Comparison of ENCODE assay signal across 19 cellular contexts in genomic region chr7:122300607-122301079, GRCh38. TPM values are rescaled to one million over a fixed set of nuclear protein-coding genes. Genes with fewer than 3 reads are reported as not detected.
DNase-seq lines count a peak whose midpoint lies in the region; ATAC-seq, FAIRE-seq and TF ChIP-seq lines count a peak whose summit lies in the region.
"Had no signal": no experiment of that assay in that cellular context is flagged by ENCODE, and none has a peak within 500 bp of the region (broad histone marks: within the 10 kb centered on the region; RNA-seq: fewer than 3 reads in every experiment).

No MANE protein-coding gene starts in this region.

- H2BK15ac ChIP-seq in neuronal stem cell (ENCODE audit: low read length): no peak overlapping the region

- dilution Hi-C loops in endothelial cell of umbilical vein (cut with MboI; ENCODE audit: extremely low pct_ligation_motif_present, low sequenced_read_pairs): no loop called here

- no peak overlapping the region for H2BK5ac ChIP-seq in neuronal stem cell (ENCODE audit: low read length)

- no peaks in the 10 kb centered on the region for H3K79me1 ChIP-seq in neuronal stem cell (ENCODE audit: low read depth, low read length)

- H3K36me3 ChIP-seq in endothelial cell of umbilical vein (ENCODE audit: control insufficient read depth in 2 of 2, extremely low read depth in 1 of 2, insufficient read depth in 2 of 2, low read length in 2 of 2) (no peaks in the 10 kb centered on the region), neuronal stem cell (replicated peaks in 1 of 2; ENCODE audit: control insufficient read depth in 2 of 2, insufficient read depth in 2 of 2, low read length in 2 of 2) (peaks cover 0 to 10% of the 10 kb centered on the region in 2 donors)
- H3K36me3 ChIP-seq: BLaER1 treated with 17β-estradiol and CSF1 and Interleukin-3, amounts not matched to agents 10 nM and 100 nM had no signal

- WGBS in neuronal stem cell (ENCODE audit: extremely low coverage in 2 of 2, insufficient read length in 2 of 2, insufficient replicate concordance in 1 of 2), 2 donors: no CpG with 5 or more reads among the region's 14 CpGs

- H3K27ac ChIP-seq in endothelial cell of umbilical vein (ENCODE audit: insufficient read depth, low read depth, low read length) (no peak overlapping the region), neuronal stem cell (replicated peaks; ENCODE audit: low read length) (peak overlapping the region; percentile 62)
- H3K27ac ChIP-seq: BLaER1 treated with 17β-estradiol and CSF1 and Interleukin-3, amounts not matched to agents 10 nM and 100 nM had no signal

- H3K4me3 ChIP-seq in endothelial cell of umbilical vein (replicated peaks in 1 of 3; ENCODE audit: insufficient read depth in 1 of 3, low read depth in 1 of 3, low read length in 3 of 3) (no peak overlapping the region), neuronal stem cell (ENCODE audit: low read length in 2 of 2) (peak overlapping the region in 1 of 2 donors; percentile 80)
- H3K4me3 ChIP-seq: BLaER1 treated with 17β-estradiol and CSF1 and Interleukin-3, amounts not matched to agents 10 nM and 100 nM had no signal

- peak overlapping the region; percentile 57 for H2BK120ac ChIP-seq in neuronal stem cell (ENCODE audit: low read depth, low read length)

- H3K23ac ChIP-seq in neuronal stem cell (ENCODE audit: low read depth, low read length, poor library complexity): no peak overlapping the region

- FAIRE-seq in endothelial cell of umbilical vein (lab: Jason Lieb, UNC): no peak
- FAIRE-seq: urothelium cell line had no signal

- TF ChIP-seq POLR2A in endothelial cell of umbilical vein (IDR thresholded peaks at IDR 0.05; ENCODE audit: low read depth, low read length): no peak

- H3K79me2 ChIP-seq in endothelial cell of umbilical vein (ENCODE audit: control insufficient read depth, insufficient read depth, low read length): no peaks in the 10 kb centered on the region

- H3K18ac ChIP-seq in neuronal stem cell (ENCODE audit: low read length): peak overlapping the region; percentile 97

- intact Hi-C loops in endothelial cell of umbilical vein (cut with micrococcal nuclease): no loop called here

- H4K91ac ChIP-seq in neuronal stem cell (ENCODE audit: low read depth, low read length, poor library complexity): no peak overlapping the region

- H3K4me1 ChIP-seq in endothelial cell of umbilical vein (ENCODE audit: control insufficient read depth, extremely low read depth, insufficient read depth, low read length): peaks cover 10% of the 10 kb centered on the region
- peaks cover 4 to 15% of the 10 kb centered on the region in 2 donors for H3K4me1 ChIP-seq in neuronal stem cell (ENCODE audit: control insufficient read depth in 2 of 2, insufficient read depth in 1 of 2, low read depth in 1 of 2, low read length in 2 of 2)
- H3K4me1 ChIP-seq: BLaER1 treated with 17β-estradiol and CSF1 and Interleukin-3, amounts not matched to agents 10 nM and 100 nM had no signal

- H2AFZ ChIP-seq in endothelial cell of umbilical vein (ENCODE audit: low read depth, low read length) (no peak overlapping the region), neuronal stem cell (ENCODE audit: low read length) (peak overlapping the region; percentile 86)

- H4K20me1 ChIP-seq in endothelial cell of umbilical vein (replicated peaks; ENCODE audit: control insufficient read depth, extremely low read depth, insufficient read depth, low read length): no peaks in the 10 kb centered on the region
- H4K20me1 ChIP-seq: BLaER1 treated with 17β-estradiol and CSF1 and Interleukin-3, amounts not matched to agents 10 nM and 100 nM had no signal

- H4K8ac ChIP-seq in neuronal stem cell (ENCODE audit: low read depth, low read length): no peak overlapping the region

- H3K27me3 ChIP-seq in endothelial cell of umbilical vein (ENCODE audit: control insufficient read depth in 2 of 2, insufficient read depth in 2 of 2, low read length in 2 of 2) (peaks cover 78 to 96% of the 10 kb centered on the region in 2 experiments), neuronal stem cell (ENCODE audit: control insufficient read depth in 3 of 3, insufficient read depth in 3 of 3, low read depth in 1 of 3, low read length in 3 of 3) (peaks cover 0 to 99% (median 0%) of the 10 kb centered on the region in 3 experiments)

- POLR2A ChIA-PET in endothelial cell of umbilical vein (lab: Charles Lee): no interaction called here

- CTCF ChIA-PET in endothelial cell of umbilical vein (lab: Charles Lee): interaction anchor here (1.5 kb wide), 1 partner anchor 82 kb away, joined by 3 read pairs; no protein-coding TSS in a partner anchor

- H3K9me1 ChIP-seq in endothelial cell of umbilical vein (replicated peaks; ENCODE audit: control insufficient read depth, extremely low read depth, insufficient read depth, low read length): no peaks in the 10 kb centered on the region

- ATAC-seq in HG02981 (IDR thresholded peaks at IDR 0.05; ENCODE audit: unreplicated experiment): no peak
- ATAC-seq in GM18519 (IDR thresholded peaks at IDR 0.05; ENCODE audit: low FRiP score, unreplicated experiment): no peak
- ATAC-seq: T-helper 17 cell had no signal

- H2AK5ac ChIP-seq in neuronal stem cell (ENCODE audit: low read depth, low read length): peak overlapping the region; percentile 20

- H3K9me3 ChIP-seq in endothelial cell of umbilical vein (replicated peaks; ENCODE audit: control insufficient read depth, insufficient read depth, low read length): no peaks in the 10 kb centered on the region
- peaks cover 0 to 9% of the 10 kb centered on the region in 2 donors for H3K9me3 ChIP-seq in neuronal stem cell (replicated peaks in 1 of 2; ENCODE audit: control insufficient read depth in 2 of 2, insufficient read depth in 1 of 2, low read depth in 1 of 2, low read length in 2 of 2)

- H3K9ac ChIP-seq in endothelial cell of umbilical vein (replicated peaks; ENCODE audit: extremely low read depth, insufficient read depth, low read length) (no peak overlapping the region), neuronal stem cell (ENCODE audit: low read depth, low read length, poor library complexity) (peak overlapping the region; percentile 71)
- H3K9ac ChIP-seq: BLaER1 treated with 17β-estradiol and CSF1 and Interleukin-3, amounts not matched to agents 10 nM and 100 nM had no signal

- DNase-seq in EH (ENCODE audit: low read depth): peak; percentile 4
- DNase-seq in NCI-H1105 (lab: John Stamatoyannopoulos, UW): peak; percentile 75
- DNase-seq in endothelial cell of umbilical vein (ENCODE audit: low read depth, low spot score): no peak
- DNase-seq in neuronal stem cell (ENCODE audit: low spot score): no peak
- no peak for DNase-seq in activated T-cell treated with anti-CD3 and anti-CD28 coated beads, Interleukin-2, amount 50 U/mL, for 48 hours
- no peak for DNase-seq in RKO (ENCODE audit: low spot score)
- DNase-seq: activated CD4-positive, alpha-beta T cell treated with anti-CD3 and anti-CD28 coated beads, Interleukin-2, amount 10 ng/mL, durations not matched to agents 7 days and 5 days; activated T-cell treated with anti-CD3 and anti-CD28 coated beads, Interleukin-2, amount 50 U/mL, for 24 hours; midbrain; RPMI8226; stimulated activated CD4-positive, alpha-beta T cell treated with anti-CD3 and anti-CD28 coated beads, Interleukin-1b, Interleukin-23, amount 100 ng/mL, for 48 hours; stimulated activated CD8-positive, alpha-beta memory T cell treated with anti-CD3 and anti-CD28 coated beads, Interleukin-4, amount 100 ng/mL, for 48 hours; T-helper 17 cell had no signal

- H2BK12ac ChIP-seq in neuronal stem cell (ENCODE audit: low read length): no peak overlapping the region

- no TSS peak for BruUV-seq in endothelial cell of umbilical vein (replicated peaks; lab: Mats Ljungman, UMichigan)

- TF ChIP-seq CTCF in endothelial cell of umbilical vein (IDR thresholded peaks at IDR 0.05; ENCODE audit: extremely low read depth in 1 of 2, insufficient read depth in 1 of 2, low read depth in 1 of 2, low read length in 2 of 2): no peak

- no peak overlapping the region for H3K4me2 ChIP-seq in endothelial cell of umbilical vein (ENCODE audit: insufficient read depth, low read length)
- H3K4me2 ChIP-seq in neuronal stem cell (ENCODE audit: insufficient read depth, low read length, poor library complexity, severe bottlenecking): peak overlapping the region; percentile 88
- H3K4me2 ChIP-seq: BLaER1 treated with 17β-estradiol and CSF1 and Interleukin-3, amounts not matched to agents 10 nM and 100 nM had no signal

- no peak overlapping the region for H3K4ac ChIP-seq in neuronal stem cell (ENCODE audit: low read length)

- H3K14ac ChIP-seq in neuronal stem cell (ENCODE audit: low read length): no peak overlapping the region

TF ChIP-seq in endothelial cell of umbilical vein, 7 proteins besides CTCF, POLR2A, EP300 and RAD21:
- TF ChIP-seq EZH2 (IDR thresholded peaks at IDR 0.05; ENCODE audit: borderline replicate concordance, low read depth, low read length, severe bottlenecking) (peak; percentile 70), GATA2 (IDR thresholded peaks at IDR 0.05; ENCODE audit: insufficient read depth, insufficient read length, low read depth, low read length) (no peak), MYC (IDR thresholded peaks at IDR 0.05; ENCODE audit: low read depth, low read length) (no peak)
- TF ChIP-seq, protein P1, sequence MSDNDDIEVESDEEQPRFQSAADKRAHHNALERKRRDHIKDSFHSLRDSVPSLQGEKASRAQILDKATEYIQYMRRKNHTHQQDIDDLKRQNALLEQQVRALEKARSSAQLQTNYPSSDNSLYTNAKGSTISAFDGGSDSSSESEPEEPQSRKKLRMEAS (IDR thresholded peaks at IDR 0.05; ENCODE audit: insufficient read depth, insufficient read length): no peak

RNA-seq across cellular contexts. Expression of gene FEZF1, which starts 3.9 kb away (rescaled TPM):
- not detected in 2 replicates for total RNA-seq in endothelial cell of umbilical vein
- not detected in 2 replicates for polyA plus RNA-seq in endothelial cell of umbilical vein
- not detected in 2 replicates for polyA plus RNA-seq in endothelial cell of umbilical vein (2011; cell fraction: cytosol; rRNA removed)
- polyA plus RNA-seq in endothelial cell of umbilical vein (2011; cell fraction: nucleus; rRNA removed): not detected in 2 replicates
- polyA plus RNA-seq in endothelial cell of umbilical vein (2012): not detected in 2 replicates
- polyA minus RNA-seq in endothelial cell of umbilical vein: not detected in 2 replicates
- not detected for polyA minus RNA-seq in endothelial cell of umbilical vein (2011; cell fraction: cytosol; rRNA and poly(A)+ RNA removed)
- polyA minus RNA-seq in endothelial cell of umbilical vein (2011; cell fraction: nucleus; rRNA and poly(A)+ RNA removed): not detected in 2 replicates
- polyA plus RNA-seq in neuronal stem cell (2013, experiment 1 of 2): 186 TPM
- 185 TPM for polyA plus RNA-seq in neuronal stem cell (2013, experiment 2 of 2)
- total RNA-seq: activated CD4-positive, alpha-beta T cell treated with anti-CD3 and anti-CD28 coated beads, Interleukin-2, amount 10 ng/mL, durations not matched to agents 7 days and 5 days; T-helper 17 cell had no signal
- polyA plus RNA-seq: adipose tissue, esophagus had no signal

Comparison
In these comparisons a context has a peak if more than half of its experiments do, and no peak if none do; other contexts are left out.
1. DNase-seq: peak in EH (single experiment) and NCI-H1105 (single experiment); none in endothelial cell of umbilical vein (single experiment), neuronal stem cell (single experiment), activated T-cell treated with anti-CD3 and anti-CD28 coated beads, Interleukin-2, amount 50 U/mL, for 48 hours (0 of 2) and RKO (single experiment).